13 cellular contexts compared by ENCODE assay signal in the genomic region with DNA sequence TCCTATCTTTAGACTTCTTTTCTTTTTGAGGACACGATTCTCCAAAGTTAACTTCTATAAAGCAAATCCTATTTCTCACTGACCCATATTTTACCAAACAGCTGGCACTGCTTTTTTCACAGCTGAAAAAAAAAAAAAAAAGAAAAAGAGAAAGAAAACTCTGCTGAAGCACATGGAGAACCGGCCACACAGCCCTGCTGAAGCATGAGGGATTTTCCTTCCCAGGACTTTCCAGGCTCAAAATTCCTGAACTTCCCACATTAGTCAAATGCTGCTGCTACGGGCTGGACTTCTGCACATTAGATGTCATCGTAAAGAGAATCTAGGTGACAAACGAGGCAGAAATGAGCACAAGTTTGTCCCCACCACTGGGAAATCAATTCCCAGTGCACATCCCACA.
"Had no signal": no experiment of that assay in that cellular context is flagged by ENCODE, and none has a peak within 500 bp of the region (broad histone marks: within the 10 kb centered on the region; RNA-seq: fewer than 3 reads in every experiment).

No MANE protein-coding gene starts in this region.

- H3K27me3 ChIP-seq: breast epithelium, esophagus squamous epithelium, foreskin keratinocyte, SJCRH30 had no signal

- H3K9me3 Mint-ChIP-seq: naive thymus-derived CD8-positive, alpha-beta T cell had no signal

- H3K27me3 Mint-ChIP-seq: activated naive CD8-positive, alpha-beta T cell; naive thymus-derived CD8-positive, alpha-beta T cell had no signal

- H3K9me3 ChIP-seq: breast epithelium, esophagus squamous epithelium had no signal

- H3K4me3 Mint-ChIP-seq: activated naive CD8-positive, alpha-beta T cell had no signal

- DNase-seq: activated CD4-positive, alpha-beta T cell treated with anti-CD3 and anti-CD28 coated beads, Interleukin-2, amount 50 U/mL, for 4 hours; activated CD4-positive, CD25-positive, alpha-beta regulatory T cell treated with anti-CD3 and anti-CD28 coated beads, Interleukin-2, amount 50 U/mL, for 72 hours; activated gamma-delta T cell; activated T-cell treated with anti-CD3 and anti-CD28 coated beads, Interleukin-2, amount 50 U/mL, for 1 hour; esophagus squamous epithelium; foreskin keratinocyte; islet precursor cell; naive thymus-derived CD8-positive, alpha-beta T cell; occipital lobe; SJCRH30 had no signal

- H3K4me1 ChIP-seq: breast epithelium, foreskin keratinocyte, SJCRH30 had no signal

- H3K27ac ChIP-seq: breast epithelium, foreskin keratinocyte, SJCRH30 had no signal

- H3K4me3 ChIP-seq: breast epithelium, esophagus squamous epithelium, lung, SJCRH30 had no signal

- H3K27ac Mint-ChIP-seq: activated naive CD8-positive, alpha-beta T cell had no signal

- H3K36me3 ChIP-seq: breast epithelium had no signal
